Comparison of ENCODE assay signal across 8 cellular contexts in the genomic region with DNA sequence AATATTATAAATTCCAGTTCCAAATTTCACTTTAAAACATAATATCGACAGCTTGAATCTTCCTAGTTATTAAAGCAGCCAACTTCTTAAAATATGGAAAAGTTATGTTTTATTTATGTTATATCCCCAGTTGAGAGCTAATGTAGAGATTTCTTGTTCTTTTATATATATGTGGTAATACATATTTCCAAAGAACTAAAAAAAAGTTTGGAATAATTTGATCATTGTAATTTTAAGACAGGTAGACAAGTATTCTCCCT. TPM values are rescaled to one million over a fixed set of nuclear protein-coding genes. Genes with fewer than 3 reads are reported as not detected.
DNase-seq lines count a peak whose midpoint lies in the region; ATAC-seq and TF ChIP-seq lines count a peak whose summit lies in the region.

No MANE protein-coding gene starts in this region.

- peak overlapping the region; percentile 75 for H3K4me3 ChIP-seq in HUES48 (ENCODE audit: low read depth, low read length)
- H3K4me3 ChIP-seq in breast epithelium = peak overlapping the region; percentile 82 to 94 (median 86)
- peak overlapping the region; percentile 74 for H3K4me3 ChIP-seq in mucosa of descending colon

- H3K9me3 ChIP-seq in HUES48 (ENCODE audit: control insufficient read depth, insufficient read depth, low read length) (no peaks in the 10 kb centered on the region), breast epithelium (no peaks in the 10 kb centered on the region), mucosa of descending colon (no peaks in the 10 kb centered on the region)

- H3K9ac ChIP-seq in HUES48 (ENCODE audit: low read depth, low read length) = peak overlapping the region; percentile 16; the same call in 1 of the 2 replicates

- ATAC-seq in mucosa of descending colon (no peak), GM21360 (IDR thresholded peaks at IDR 0.05; ENCODE audit: unreplicated experiment) (no peak), HG03097 (IDR thresholded peaks at IDR 0.05; ENCODE audit: low FRiP score, unreplicated experiment) (no peak)

- H3K27ac ChIP-seq in 22Rv1 = peak overlapping the region; percentile 79
- H3K27ac ChIP-seq in HUES48 (ENCODE audit: low read depth, low read length) = peak overlapping the region; percentile 50
- peak overlapping the region; percentile 85 to 87 for H3K27ac ChIP-seq in breast epithelium

- no peak for DNase-seq in breast epithelium (ENCODE audit: low spot score in 2 of 2)
- DNase-seq in mucosa of descending colon = no peak
- DNase-seq in HuH-7.5 (ENCODE audit: low spot score) = no peak
- no peak for DNase-seq in activated effector memory CD4-positive, alpha-beta T cell treated with anti-CD3 and anti-CD28 coated beads, Interleukin-2, amount 50 U/mL, for 16 hours

- TF ChIP-seq CTCF in 22Rv1 (IDR thresholded peaks at IDR 0.05) (peak; percentile 61), breast epithelium (IDR thresholded peaks at IDR 0.05) (no peak), mucosa of descending colon (IDR thresholded peaks at IDR 0.05) (no peak)

- intact Hi-C loops in breast epithelium (cut with DNase I; ENCODE audit: low total_unique reads) (no loop called here), mucosa of descending colon (cut with DNase I, micrococcal nuclease) (loop anchor here (10.0 kb wide), 2 partner anchors 62 to 108 kb away; partner anchors contain the start of gene UCHL3 (in 1 of the 2))

- H3K36me3 ChIP-seq in HUES48 (ENCODE audit: control insufficient read depth, insufficient read depth, low read length) (no peaks in the 10 kb centered on the region), breast epithelium (no peaks in the 10 kb centered on the region), mucosa of descending colon (ENCODE audit: low read depth) (peaks cover 8% of the 10 kb centered on the region)

- H3K4me1 ChIP-seq in HUES48 (ENCODE audit: control insufficient read depth, insufficient read depth, low read length) = peaks cover 22% of the 10 kb centered on the region
- H3K4me1 ChIP-seq in breast epithelium = no peaks in the 10 kb centered on the region
- peaks cover 5% of the 10 kb centered on the region for H3K4me1 ChIP-seq in mucosa of descending colon (ENCODE audit: low read depth)

- H3K27me3 ChIP-seq in HUES48 (ENCODE audit: control insufficient read depth, insufficient read depth, low read length) (peaks cover 9% of the 10 kb centered on the region), breast epithelium (no peaks in the 10 kb centered on the region)

- no peak for TF ChIP-seq POLR2A in breast epithelium (IDR thresholded peaks at IDR 0.05)

RNA-seq across cellular contexts. Expression of gene TBC1D4, which starts 0.8 kb away (rescaled TPM):
- total RNA-seq in breast epithelium (10 to 100 TPM; 33.3 to 52.8 (median 40.6) TPM), mucosa of descending colon (10 to 100 TPM; 13.4 to 24.6 (median 13.8) TPM)

RNA-seq across cellular contexts. Expression of gene COMMD6, which starts 54.9 kb away (rescaled TPM):
- total RNA-seq in breast epithelium (10 to 100 TPM; 43.6 to 93.2 (median 47.7) TPM), mucosa of descending colon (100 to 1,000 TPM in 2 of 3 donors, 10 to 100 TPM in 1; 97.9 to 192 (median 132) TPM)
